Comparison of ENCODE assay signal across 33 cellular contexts in genomic region chr1:108066808-108067207, GRCh38.
"Had no signal": no experiment of that assay in that cellular context is flagged by ENCODE, and none has a peak within 500 bp of the region (broad histone marks: within the 10 kb centered on the region; RNA-seq: fewer than 3 reads in every experiment).

No MANE protein-coding gene starts in this region.

- H3K27ac Mint-ChIP-seq: activated B cell treated with CpG ODN at 0.5 μM for 24 hours; activated CD4-positive, alpha-beta memory T cell treated with anti-CD3 and anti-CD28 coated beads for 36 hours; activated CD4-positive, alpha-beta T cell treated with anti-CD3 and anti-CD28 coated beads, Interleukin-2, amount 10 ng/mL, durations not matched to agents 24 days and 14 days; activated naive CD4-positive, alpha-beta T cell treated with anti-CD3 and anti-CD28 coated beads for 36 hours; activated naive CD4-positive, alpha-beta T cell treated with anti-CD3 and anti-CD28 coated beads, Interleukin-2, amount 50 U/mL, for 72 hours; activated naive CD8-positive, alpha-beta T cell treated with anti-CD3 and anti-CD28 coated beads, Interleukin-2, amount 10 ng/mL, durations not matched to agents 7 days and 5 days; activated T-cell treated with anti-CD3 and anti-CD28 coated beads, Interleukin-2, amount 50 U/mL, for 72 hours; activated T-helper 1 cell treated with anti-CD3 and anti-CD28 coated beads, Interleukin-12 subunit alpha, Interleukin-12 subunit beta, Interleukin-2, Interleukin-4 antibody, amounts not matched to agents 30 ng/mL and 10 ng/mL and 1 ng/mL, durations not matched to agents 14 hours and 24 hours and 36 hours; activated T-helper 17 cell treated with anti-CD3 and anti-CD28 coated beads, Interleukin-2, amount 50 U/mL, for 72 hours; T-helper 1 cell treated with Interleukin-12 subunit alpha and Interleukin-12 subunit beta and Interleukin-4 antibody, amounts not matched to agents 30 μg/mL and 1 μg/mL, for 36 hours; T-helper 2 cell treated with Interferon-gamma antibody and Interleukin-4, amounts not matched to agents 5 μg/mL and 100 μg/mL, for 36 hours had no signal

- H3K36me3 Mint-ChIP-seq: activated CD4-positive, alpha-beta memory T cell treated with anti-CD3 and anti-CD28 coated beads for 36 hours had no signal

- ATAC-seq: activated T-cell treated with anti-CD3 and anti-CD28 coated beads, Interleukin-2, amount 50 U/mL, for 4 hours; activated T-cell treated with anti-CD3 and anti-CD28 coated beads, Interleukin-2, amount 50 U/mL, for 72 hours; activated T-helper 17 cell treated with anti-CD3 and anti-CD28 coated beads, Interleukin-2, amount 50 U/mL, for 72 hours; body of pancreas had no signal

- DNase-seq: activated B cell treated with CpG ODN at 0.5 μM for 24 hours; activated CD4-positive, alpha-beta memory T cell treated with anti-CD3 and anti-CD28 coated beads for 36 hours; activated CD4-positive, alpha-beta T cell treated with anti-CD3 and anti-CD28 coated beads for 4 hours; activated CD4-positive, alpha-beta T cell treated with anti-CD3 and anti-CD28 coated beads, Interleukin-2, amount 10 ng/mL, durations not matched to agents 24 days and 14 days; activated CD4-positive, alpha-beta T cell treated with anti-CD3 and anti-CD28 coated beads, Interleukin-2, amount 50 U/mL, for 1 hour; activated CD4-positive, alpha-beta T cell treated with anti-CD3 and anti-CD28 coated beads, Interleukin-2, amount 50 U/mL, for 4 hours; activated CD4-positive, CD25-positive, alpha-beta regulatory T cell treated with anti-CD3 and anti-CD28 coated beads, Interleukin-2, amount 50 U/mL, for 72 hours; activated CD8-positive, alpha-beta memory T cell treated with anti-CD3 and anti-CD28 coated beads, Interleukin-2, amount 50 U/mL, for 4 hours; activated effector memory CD4-positive, alpha-beta T cell treated with anti-CD3 and anti-CD28 coated beads, Interleukin-2, amount 50 U/mL, for 16 hours; activated gamma-delta T cell treated with Interleukin-2 at 50 U/mL for 16 hours; activated naive CD4-positive, alpha-beta T cell; activated naive CD4-positive, alpha-beta T cell treated with anti-CD3 and anti-CD28 coated beads for 36 hours; activated naive CD4-positive, alpha-beta T cell treated with anti-CD3 and anti-CD28 coated beads, Interleukin-2, amount 50 U/mL, for 16 hours; activated naive CD8-positive, alpha-beta T cell treated with anti-CD3 and anti-CD28 coated beads, Interleukin-2, amount 10 ng/mL, durations not matched to agents 7 days and 5 days; activated T-cell treated with anti-CD3 and anti-CD28 coated beads for 4 hours; activated T-cell treated with anti-CD3 and anti-CD28 coated beads, Interleukin-2, amount 50 U/mL, for 1 hour; activated T-cell treated with anti-CD3 and anti-CD28 coated beads, Interleukin-2, amount 50 U/mL, for 4 hours; activated T-cell treated with anti-CD3 and anti-CD28 coated beads, Interleukin-2, amount 50 U/mL, for 72 hours; adrenal gland; amniotic stem cell; aorta; body of pancreas; brain microvascular endothelial cell; central memory CD4-positive, alpha-beta T cell; SW 1271; T-helper 1 cell; T-helper 2 cell; T-helper 9 cell had no signal

- H3K4me3 Mint-ChIP-seq: activated B cell treated with CpG ODN at 0.5 μM for 24 hours; activated CD4-positive, alpha-beta memory T cell treated with anti-CD3 and anti-CD28 coated beads for 36 hours; activated CD4-positive, alpha-beta T cell treated with anti-CD3 and anti-CD28 coated beads, Interleukin-2, amount 10 ng/mL, durations not matched to agents 24 days and 14 days; activated naive CD4-positive, alpha-beta T cell treated with anti-CD3 and anti-CD28 coated beads for 36 hours; activated naive CD8-positive, alpha-beta T cell treated with anti-CD3 and anti-CD28 coated beads, Interleukin-2, amount 10 ng/mL, durations not matched to agents 7 days and 5 days; activated T-cell treated with anti-CD3 and anti-CD28 coated beads, Interleukin-2, amount 50 U/mL, for 4 hours; activated T-cell treated with anti-CD3 and anti-CD28 coated beads, Interleukin-2, amount 50 U/mL, for 72 hours; activated T-helper 1 cell treated with anti-CD3 and anti-CD28 coated beads, Interleukin-12 subunit alpha, Interleukin-12 subunit beta, Interleukin-2, Interleukin-4 antibody, amounts not matched to agents 30 ng/mL and 10 ng/mL and 1 ng/mL, durations not matched to agents 14 hours and 24 hours and 36 hours; activated T-helper 17 cell treated with anti-CD3 and anti-CD28 coated beads, Interleukin-2, amount 50 U/mL, for 72 hours; T-helper 1 cell treated with Interleukin-12 subunit alpha and Interleukin-12 subunit beta and Interleukin-4 antibody, amounts not matched to agents 30 μg/mL and 1 μg/mL, for 36 hours; T-helper 2 cell treated with Interferon-gamma antibody and Interleukin-4, amounts not matched to agents 5 μg/mL and 100 μg/mL, for 36 hours had no signal

- H3K27me3 Mint-ChIP-seq: activated B cell treated with CpG ODN at 0.5 μM for 24 hours; activated CD4-positive, alpha-beta memory T cell treated with anti-CD3 and anti-CD28 coated beads for 36 hours; activated CD4-positive, alpha-beta T cell treated with anti-CD3 and anti-CD28 coated beads, Interleukin-2, amount 10 ng/mL, durations not matched to agents 24 days and 14 days; activated naive CD8-positive, alpha-beta T cell treated with anti-CD3 and anti-CD28 coated beads, Interleukin-2, amount 10 ng/mL, durations not matched to agents 7 days and 5 days had no signal
